In the genomic region with DNA sequence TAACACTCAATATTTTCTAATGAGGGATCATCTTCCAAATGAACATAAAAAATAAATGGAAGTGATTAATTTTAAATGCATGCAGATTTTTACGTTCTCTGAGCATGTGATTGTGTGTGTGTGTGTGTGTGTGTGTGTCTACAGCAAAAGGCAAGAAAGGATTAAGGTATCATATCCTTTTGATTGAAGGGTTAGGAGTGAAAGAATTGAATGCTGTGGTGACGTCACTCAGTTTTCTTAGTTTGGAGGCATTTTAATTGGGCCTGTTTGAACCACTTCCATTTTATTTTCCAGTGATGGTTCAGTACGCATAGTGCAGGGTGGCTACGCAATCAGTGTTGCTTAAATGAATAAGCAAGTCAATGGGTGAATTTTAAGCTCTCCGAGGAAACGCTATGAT, we compare ENCODE assay signal across 17 cellular contexts. TPM values are rescaled to one million over a fixed set of nuclear protein-coding genes. Genes with fewer than 3 reads are reported as not detected.
DNase-seq lines count a peak whose midpoint lies in the region; ATAC-seq and TF ChIP-seq lines count a peak whose summit lies in the region.
"Had no signal": no experiment of that assay in that cellular context is flagged by ENCODE, and none has a peak within 500 bp of the region (broad histone marks: within the 10 kb centered on the region; RNA-seq: fewer than 3 reads in every experiment).

No MANE protein-coding gene starts in this region.

- no TSS peak for BruUV-seq in MCF 10A (replicated peaks; lab: Mats Ljungman, UMichigan)
- BruUV-seq in mammary epithelial cell (replicated peaks; lab: Mats Ljungman, UMichigan), result no TSS peak

- H3K27ac ChIP-seq in mammary epithelial cell (ENCODE audit: insufficient read depth, low read depth, low read length) (no peak overlapping the region), epithelial cell of prostate (peak overlapping the region; percentile 85)
- H3K27ac ChIP-seq: tibial artery had no signal

- H3K9ac ChIP-seq in mammary epithelial cell (ENCODE audit: insufficient read depth, low read length) (no peak overlapping the region), mucosa of stomach (ENCODE audit: low read length) (peak overlapping the region; percentile 95)

- POLR2A ChIA-PET in MCF 10A (lab: Yijun Ruan, JAX), result interaction anchor here (1.0 to 2.7 kb wide), 12 partner anchors 14 to 106 kb away, joined by 3 to 15 read pairs (median 7); partner anchors contain the start of genes ATE1 and NSMCE4A

- H3K36me3 ChIP-seq in mammary epithelial cell (ENCODE audit: insufficient read depth, low read length) (no peaks in the 10 kb centered on the region), mucosa of stomach (ENCODE audit: control insufficient read depth, insufficient read depth, low read length) (no peaks in the 10 kb centered on the region)
- H3K36me3 ChIP-seq: tibial artery had no signal

- H3K27me3 Mint-ChIP-seq in MCF 10A (ENCODE audit: insufficient read depth, unreplicated experiment), result no peaks in the 10 kb centered on the region
- no peaks in the 10 kb centered on the region for H3K27me3 Mint-ChIP-seq in type B pancreatic cell

- H3K9me3 ChIP-seq in mammary epithelial cell (replicated peaks; ENCODE audit: insufficient read depth, low read length) (no peaks in the 10 kb centered on the region), mucosa of stomach (ENCODE audit: control insufficient read depth, low read length) (no peaks in the 10 kb centered on the region)
- H3K9me3 ChIP-seq: body of pancreas, tibial artery had no signal

- H3K36me3 Mint-ChIP-seq in MCF 10A (ENCODE audit: insufficient read depth, unreplicated experiment) (no peaks in the 10 kb centered on the region), type B pancreatic cell (no peaks in the 10 kb centered on the region)
- H3K36me3 Mint-ChIP-seq: activated naive CD4-positive, alpha-beta T cell treated with anti-CD3 and anti-CD28 coated beads, Interleukin-2, amount 50 U/mL, for 72 hours had no signal

- 98% methylated on average over 6 of the region's 6 CpGs for WGBS in mammary epithelial cell (ENCODE audit: low coverage, missing lambda C conversion rate)

- no peak overlapping the region for H2AFZ ChIP-seq in mammary epithelial cell (ENCODE audit: low read depth, low read length)

- CTCF ChIA-PET in MCF 10A (lab: Yijun Ruan, JAX) (interaction anchor here (0.7 to 1.1 kb wide), 4 partner anchors 22 to 93 kb away, joined by 3 to 6 read pairs (median 4); no protein-coding TSS in a partner anchor), mammary epithelial cell (lab: Charles Lee; ENCODE audit: low non-redundant PET) (no interaction called here)

- H3K4me1 ChIP-seq in mammary epithelial cell (ENCODE audit: insufficient read depth, low read length), result peaks cover 8% of the 10 kb centered on the region
- H3K4me1 ChIP-seq in mucosa of stomach (ENCODE audit: control insufficient read depth, insufficient read depth, low read length), result peaks cover 26% of the 10 kb centered on the region

- in situ Hi-C loops in mammary epithelial cell (cut with MboI; ENCODE audit: low sequenced_read_pairs in 2 of 2) (no loop called here), G401 (cut with HindIII; ENCODE audit: low sequenced_read_pairs) (no loop called here)

- intact Hi-C loops in MCF 10A (cut with micrococcal nuclease), result no loop called here
- intact Hi-C loops in mammary epithelial cell (cut with micrococcal nuclease), result no loop called here

- H3K4me3 Mint-ChIP-seq in MCF 10A (ENCODE audit: unreplicated experiment) (peak overlapping the region; percentile 68), type B pancreatic cell (peak overlapping the region; percentile 79)

- no peaks in the 10 kb centered on the region for H3K9me3 Mint-ChIP-seq in MCF 10A (ENCODE audit: unreplicated experiment)
- H3K9me3 Mint-ChIP-seq in type B pancreatic cell, result no peaks in the 10 kb centered on the region
- H3K9me3 Mint-ChIP-seq: activated naive CD4-positive, alpha-beta T cell treated with anti-CD3 and anti-CD28 coated beads, Interleukin-2, amount 50 U/mL, for 72 hours had no signal

- ATAC-seq in HG03457 (IDR thresholded peaks at IDR 0.05; ENCODE audit: unreplicated experiment), result no peak
- ATAC-seq: activated naive CD4-positive, alpha-beta T cell treated with anti-CD3 and anti-CD28 coated beads, Interleukin-2, amount 50 U/mL, for 72 hours had no signal

- H3K27me3 ChIP-seq in mammary epithelial cell (ENCODE audit: insufficient read depth, low read length), result no peaks in the 10 kb centered on the region
- H3K27me3 ChIP-seq in mucosa of stomach (ENCODE audit: control insufficient read depth, insufficient read depth, low read length), result no peaks in the 10 kb centered on the region
- H3K27me3 ChIP-seq: body of pancreas, tibial artery had no signal

- dilution Hi-C loops in mammary epithelial cell (cut with HindIII; ENCODE audit: low sequenced_read_pairs), result no loop called here

- no peaks in the 10 kb centered on the region for H3K79me2 ChIP-seq in mammary epithelial cell (ENCODE audit: insufficient read depth, low read length)

- H3K27ac Mint-ChIP-seq in MCF 10A (ENCODE audit: low read depth, unreplicated experiment), result no peak overlapping the region
- peak overlapping the region; percentile 95 for H3K27ac Mint-ChIP-seq in type B pancreatic cell
- H3K27ac Mint-ChIP-seq: activated naive CD4-positive, alpha-beta T cell treated with anti-CD3 and anti-CD28 coated beads, Interleukin-2, amount 50 U/mL, for 72 hours had no signal

- H4K20me1 ChIP-seq in mammary epithelial cell (ENCODE audit: insufficient read depth, low read length), result no peaks in the 10 kb centered on the region

- H3K4me1 Mint-ChIP-seq in MCF 10A (ENCODE audit: insufficient read depth, unreplicated experiment) (peaks cover 21% of the 10 kb centered on the region), type B pancreatic cell (ENCODE audit: unreplicated experiment) (peaks cover 35% of the 10 kb centered on the region)

- H3K4me2 ChIP-seq in mammary epithelial cell (ENCODE audit: insufficient read depth, low read depth, low read length), result no peak overlapping the region

- TF ChIP-seq CTCF in MCF 10A (IDR thresholded peaks at IDR 0.05; ENCODE audit: unreplicated experiment) (no peak), mammary epithelial cell (conservative IDR thresholded peaks at IDR 0.05 in 1 of 2, IDR thresholded peaks at IDR 0.05 in 1 of 2; ENCODE audit: extremely low read depth in 1 of 2, insufficient read depth in 1 of 2, low read depth in 1 of 2, low read length in 2 of 2) (no peak), type B pancreatic cell (conservative IDR thresholded peaks at IDR 0.05) (no peak)

- DNase-seq in MCF 10A (ENCODE audit: unreplicated experiment), result no peak
- DNase-seq in mammary epithelial cell, result no peak
- no peak for DNase-seq in epithelial cell of prostate (ENCODE audit: low read depth, low spot score)
- DNase-seq in type B pancreatic cell (ENCODE audit: extremely low spot score, unreplicated experiment), result no peak
- no peak for DNase-seq in activated naive CD4-positive, alpha-beta T cell (lab: John Stamatoyannopoulos, UW)
- DNase-seq in G401 (ENCODE audit: low spot score), result no peak
- DNase-seq: activated T-cell treated with anti-CD3 and anti-CD28 coated beads, Interleukin-2, amount 50 U/mL, for 1 hour; effector CD4-positive, alpha-beta T cell; foreskin melanocyte; HCEC 1CT; NCI-H1694 treated with DMSO at 0.1 percent for 48 hours; stimulated activated CD4-positive, alpha-beta T cell treated with anti-CD3 and anti-CD28 coated beads, Interleukin-4, amount 100 ng/mL, for 24 hours; tibial artery had no signal

- H3K4me3 ChIP-seq in mammary epithelial cell (replicated peaks in 1 of 3; ENCODE audit: insufficient read depth in 1 of 3, low read depth in 2 of 3, low read length in 3 of 3) (no peak overlapping the region), mucosa of stomach (ENCODE audit: low read length) (peak overlapping the region; percentile 3)
- H3K4me3 ChIP-seq: body of pancreas had no signal

RNA-seq across cellular contexts. Expression of gene TACC2, which starts 31.2 kb away (rescaled TPM):
- total RNA-seq in MCF 10A (2022) (66.8 and 89.0 TPM in 2 replicates), mammary epithelial cell (10 to 100 TPM; 12.7 to 41.7 TPM), type B pancreatic cell (ENCODE audit: low replicate concordance) (67.0 and 71.2 TPM in 2 replicates)
- polyA plus RNA-seq in mammary epithelial cell, result 17.6 TPM
- polyA minus RNA-seq in mammary epithelial cell, result 15.5 TPM
- 5.5 and 6.6 TPM in 2 replicates for total RNA-seq in G401 (2014; rRNA removed; shearing (Covaris generic))
- total RNA-seq: activated naive CD4-positive, alpha-beta T cell treated with anti-CD3 and anti-CD28 coated beads, Interleukin-2, amount 50 U/mL, for 72 hours had no signal

RNA-seq across cellular contexts. Expression of gene NSMCE4A, which starts 45.2 kb away (rescaled TPM):
- total RNA-seq in MCF 10A (2022) (24.5 and 30.2 TPM in 2 replicates), mammary epithelial cell (10 to 100 TPM; 14.5 to 28.6 TPM), type B pancreatic cell (ENCODE audit: low replicate concordance) (45.1 and 52.9 TPM in 2 replicates)
- 22.5 TPM for polyA plus RNA-seq in mammary epithelial cell
- 28.6 TPM for polyA minus RNA-seq in mammary epithelial cell
- total RNA-seq in G401 (2014; rRNA removed; shearing (Covaris generic)), result 148 and 167 TPM in 2 replicates
